In the genomic region with DNA sequence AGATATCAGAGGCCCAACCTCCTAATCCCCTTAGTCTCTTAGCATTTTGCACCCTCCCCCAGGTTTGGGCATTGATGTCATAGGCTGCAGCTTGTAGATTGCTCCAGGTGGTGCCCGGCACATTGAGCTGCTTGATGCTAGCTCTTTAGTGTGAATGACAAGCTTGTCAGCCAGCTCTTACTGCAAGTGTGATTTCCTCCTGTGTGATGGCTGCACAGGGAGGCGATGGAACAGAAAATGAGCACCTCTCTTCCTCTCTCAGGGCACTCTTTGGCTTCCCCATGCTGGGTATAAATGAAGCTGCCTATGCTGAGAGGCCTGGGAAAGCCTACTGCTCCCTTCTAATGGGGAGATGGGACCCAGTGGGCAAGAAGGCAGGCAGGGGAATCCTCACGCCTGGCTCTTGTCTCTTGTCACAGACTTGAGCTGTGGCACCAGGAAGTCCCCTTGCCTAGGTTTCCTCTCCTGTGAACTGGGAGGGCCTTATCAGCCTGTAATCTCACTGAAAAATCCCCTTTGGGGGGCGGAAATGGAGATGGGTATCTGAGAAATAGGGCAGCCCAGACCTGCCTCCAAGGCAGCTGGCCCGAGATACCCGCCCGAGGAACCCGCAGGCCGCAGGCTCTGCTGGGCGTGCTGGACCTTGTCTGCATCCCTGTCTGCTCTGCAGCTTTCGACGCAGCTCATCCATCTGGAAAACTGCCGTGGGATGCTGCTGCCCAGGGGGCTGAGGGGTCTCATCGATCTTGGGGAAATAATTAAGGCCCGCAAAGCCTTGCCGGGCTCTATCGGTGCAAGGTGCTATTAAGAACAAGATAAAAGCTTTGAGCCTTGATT, we compare ENCODE assay signal across 11 cellular contexts.
DNase-seq lines count a peak whose midpoint lies in the region; ATAC-seq, FAIRE-seq and TF ChIP-seq lines count a peak whose summit lies in the region.
"Had no signal": no experiment of that assay in that cellular context is flagged by ENCODE, and none has a peak within 500 bp of the region (broad histone marks: within the 10 kb centered on the region; RNA-seq: fewer than 3 reads in every experiment).

No MANE protein-coding gene starts in this region.

- no peak for TF ChIP-seq RAD21 in HepG2 (CRISPR knock-in tag; IDR thresholded peaks at IDR 0.05)

- H3K9ac ChIP-seq in endodermal cell (ENCODE audit: extremely low read depth, low read length, poor library complexity, severe bottlenecking), result no peak overlapping the region
- no peak overlapping the region for H3K9ac ChIP-seq in HepG2 (ENCODE audit: insufficient read depth, low read depth, low read length)

- H3K27me3 Mint-ChIP-seq in activated CD4-positive, alpha-beta memory T cell treated with anti-CD3 and anti-CD28 coated beads, Interleukin-2, amount 10 ng/mL, durations not matched to agents 7 days and 5 days, result no peaks in the 10 kb centered on the region
- H3K27me3 Mint-ChIP-seq in endodermal cell (ENCODE audit: insufficient read depth), result no peaks in the 10 kb centered on the region
- H3K27me3 Mint-ChIP-seq in stimulated activated naive CD8-positive, alpha-beta T cell treated with anti-CD3 and anti-CD28 coated beads, Interleukin-15, amount 100 ng/mL, for 72 hours, result no peaks in the 10 kb centered on the region

- H4K20me1 ChIP-seq in HepG2 (ENCODE audit: insufficient read depth, low read length), result no peaks in the 10 kb centered on the region

- H3K4me1 Mint-ChIP-seq in activated CD4-positive, alpha-beta memory T cell treated with anti-CD3 and anti-CD28 coated beads, Interleukin-2, amount 10 ng/mL, durations not matched to agents 7 days and 5 days, result peaks cover 37% of the 10 kb centered on the region
- peaks cover 35% of the 10 kb centered on the region for H3K4me1 Mint-ChIP-seq in endodermal cell
- peaks cover 72% of the 10 kb centered on the region for H3K4me1 Mint-ChIP-seq in stimulated activated naive CD8-positive, alpha-beta T cell treated with anti-CD3 and anti-CD28 coated beads, Interleukin-15, amount 100 ng/mL, for 72 hours

- peak overlapping the region; percentile 75 for H3K27ac Mint-ChIP-seq in activated CD4-positive, alpha-beta memory T cell treated with anti-CD3 and anti-CD28 coated beads, Interleukin-2, amount 10 ng/mL, durations not matched to agents 7 days and 5 days
- H3K27ac Mint-ChIP-seq in endodermal cell, result peak overlapping the region; percentile 32
- H3K27ac Mint-ChIP-seq in stimulated activated naive CD8-positive, alpha-beta T cell treated with anti-CD3 and anti-CD28 coated beads, Interleukin-15, amount 100 ng/mL, for 72 hours, result peak overlapping the region; percentile 79 to 85

- POLR2A ChIA-PET in activated CD4-positive, alpha-beta memory T cell treated with anti-CD3 and anti-CD28 coated beads, Interleukin-2, amount 10 ng/mL, durations not matched to agents 7 days and 5 days (lab: Charles Lee), result interaction anchor here (0.6 to 1.8 kb wide), 5 partner anchors 38 to 164 kb away, joined by 3 to 7 read pairs (median 4); no protein-coding TSS in a partner anchor
- POLR2A ChIA-PET in HepG2 (lab: Yijun Ruan, JAX), result no interaction called here

- no peak for TF ChIP-seq POLR2A in HepG2 (IDR thresholded peaks at IDR 0.05; ENCODE audit: insufficient read depth in 1 of 2, low read depth in 2 of 2, low read length in 2 of 2)

- no peak overlapping the region for H3K4me2 ChIP-seq in HepG2 (ENCODE audit: low read depth, low read length)
- H3K4me2 ChIP-seq: smooth muscle cell had no signal

- H2AFZ ChIP-seq in HepG2 (ENCODE audit: low read length), result no peak overlapping the region

- H3K36me3 ChIP-seq in endodermal cell (ENCODE audit: control insufficient read depth, insufficient read depth, low read length) (no peaks in the 10 kb centered on the region), HepG2 (replicated peaks in 1 of 2; ENCODE audit: control insufficient read depth in 1 of 2, insufficient read depth in 2 of 2, low read length in 2 of 2) (no peaks in the 10 kb centered on the region)

- BruUV-seq in HepG2 (replicated peaks; lab: Mats Ljungman, UMichigan), result no TSS peak

- H3K9me3 ChIP-seq in endodermal cell (ENCODE audit: control insufficient read depth, low read length) (no peaks in the 10 kb centered on the region), HepG2 (ENCODE audit: low read length) (no peaks in the 10 kb centered on the region)

- TF ChIP-seq EP300 in HepG2 (IDR thresholded peaks at IDR 0.05; ENCODE audit: low read depth in 2 of 2, low read length in 2 of 2), result no peak
- TF ChIP-seq EP300 in HepG2 (CRISPR knock-in tag; IDR thresholded peaks at IDR 0.05; ENCODE audit: borderline replicate concordance), result no peak

- no peak overlapping the region for H3K4me3 Mint-ChIP-seq in activated CD4-positive, alpha-beta memory T cell treated with anti-CD3 and anti-CD28 coated beads, Interleukin-2, amount 10 ng/mL, durations not matched to agents 7 days and 5 days
- H3K4me3 Mint-ChIP-seq in endodermal cell, result no peak overlapping the region
- peak overlapping the region; percentile 50 to 76 for H3K4me3 Mint-ChIP-seq in stimulated activated naive CD8-positive, alpha-beta T cell treated with anti-CD3 and anti-CD28 coated beads, Interleukin-15, amount 100 ng/mL, for 72 hours

- intact Hi-C loops in HepG2 (cut with micrococcal nuclease; ENCODE audit: unreplicated experiment), result no loop called here

- no peak for FAIRE-seq in HepG2 (lab: Jason Lieb, UNC)

- no peaks in the 10 kb centered on the region for H3K36me3 Mint-ChIP-seq in activated CD4-positive, alpha-beta memory T cell treated with anti-CD3 and anti-CD28 coated beads, Interleukin-2, amount 10 ng/mL, durations not matched to agents 7 days and 5 days (ENCODE audit: low read depth)
- H3K36me3 Mint-ChIP-seq in endodermal cell (ENCODE audit: low read depth), result no peaks in the 10 kb centered on the region

- peak; percentile 91 for ATAC-seq in stimulated activated naive CD8-positive, alpha-beta T cell treated with anti-CD3 and anti-CD28 coated beads, Interleukin-15, amount 100 ng/mL, for 72 hours
- no peak for ATAC-seq in HepG2

- H3K4me3 ChIP-seq in endodermal cell (ENCODE audit: low read length) (no peak overlapping the region), HepG2 (replicated peaks in 1 of 3; ENCODE audit: insufficient read depth in 1 of 3, low read depth in 2 of 3, low read length in 3 of 3) (no peak overlapping the region)
- H3K4me3 ChIP-seq: smooth muscle cell had no signal

- H3K27ac ChIP-seq in endodermal cell (ENCODE audit: low read depth, low read length), result no peak overlapping the region
- no peak overlapping the region for H3K27ac ChIP-seq in HepG2 (ENCODE audit: extremely low read length, insufficient read depth, low read length)

- H3K27me3 ChIP-seq in endodermal cell (ENCODE audit: control insufficient read depth, insufficient read depth, low read length, poor library complexity, severe bottlenecking), result no peaks in the 10 kb centered on the region
- H3K27me3 ChIP-seq in HepG2 (ENCODE audit: control insufficient read depth in 1 of 2, insufficient read depth in 2 of 2, low read length in 2 of 2), result peaks cover 0 to 19% of the 10 kb centered on the region in 2 experiments; a peak in 2 of 5 replicates

- TF ChIP-seq CTCF in endodermal cell (conservative IDR thresholded peaks at IDR 0.05), result no peak
- TF ChIP-seq CTCF in HepG2 (CRISPR knock-in tag; IDR thresholded peaks at IDR 0.05), result no peak

- H3K9me3 Mint-ChIP-seq in activated CD4-positive, alpha-beta memory T cell treated with anti-CD3 and anti-CD28 coated beads, Interleukin-2, amount 10 ng/mL, durations not matched to agents 7 days and 5 days, result no peaks in the 10 kb centered on the region
- no peaks in the 10 kb centered on the region for H3K9me3 Mint-ChIP-seq in endodermal cell
- peaks cover 0 to 4% of the 10 kb centered on the region in 2 donors for H3K9me3 Mint-ChIP-seq in stimulated activated naive CD8-positive, alpha-beta T cell treated with anti-CD3 and anti-CD28 coated beads, Interleukin-15, amount 100 ng/mL, for 72 hours

- in situ Hi-C loops in HepG2 (cut with HindIII; ENCODE audit: extremely low pct_ligation_motif_present, low pct_unique_long_range_greater_than_20kb), result no loop called here

- no peaks in the 10 kb centered on the region for H3K79me2 ChIP-seq in HepG2 (ENCODE audit: insufficient read depth, low read length)

- CTCF ChIA-PET in activated CD4-positive, alpha-beta memory T cell treated with anti-CD3 and anti-CD28 coated beads, Interleukin-2, amount 10 ng/mL, durations not matched to agents 7 days and 5 days (lab: Charles Lee), result interaction anchor here (0.7 kb wide), 1 partner anchor 367 kb away, joined by 4 read pairs; no protein-coding TSS in a partner anchor
- CTCF ChIA-PET in HepG2 (lab: Yijun Ruan, JAX; ENCODE audit: low intra/inter-chr PET ratio, low total read pairs), result no interaction called here

- H3K4me1 ChIP-seq in endodermal cell (ENCODE audit: control insufficient read depth, insufficient read depth, low read length) (peaks cover 10% of the 10 kb centered on the region), HepG2 (ENCODE audit: insufficient read depth, low read length) (no peaks in the 10 kb centered on the region)

- DNase-seq in NK-92 treated with Interleukin-12 subunit alpha and Interleukin-12 subunit beta, amount 100 ng/mL, for 24 hours (lab: John Stamatoyannopoulos, UW), result peak; percentile 8
- DNase-seq in NK-92 (lab: John Stamatoyannopoulos, UW; ENCODE audit: unreplicated experiment) (no peak), endodermal cell (peak; percentile 60), kidney tubule cell (ENCODE audit: low spot score) (no peak), HepG2 (ENCODE audit: low spot score) (no peak), NOMO-1 treated with dmso at 0.1 percent for 144 hours (lab: John Stamatoyannopoulos, UW; ENCODE audit: unreplicated experiment) (no peak)
- peak; percentile 39 for DNase-seq in activated CD4-positive, alpha-beta memory T cell treated with anti-CD3 and anti-CD28 coated beads, Interleukin-2, amount 10 ng/mL, durations not matched to agents 7 days and 5 days
- peak; percentile 43 to 61 for DNase-seq in stimulated activated naive CD8-positive, alpha-beta T cell treated with anti-CD3 and anti-CD28 coated beads, Interleukin-15, amount 100 ng/mL, for 72 hours
- DNase-seq: cerebellar nuclear complex, RPMI8226 had no signal

- whole genome bisulfite sequencing in endodermal cell (ENCODE audit: insufficient coverage in 1 of 2, insufficient read length in 1 of 2), 2 experiments, result 94 to 96% methylated on average over 16 to 17 of the region's 17 CpGs
- WGBS in HepG2 (ENCODE audit: low lambda C conversion rate), result 58% methylated on average over 16 of the region's 17 CpGs

TF ChIP-seq in HepG2, 621 proteins besides CTCF, POLR2A, EP300 and RAD21 (continues in another document):
- TF ChIP-seq, protein P1, sequence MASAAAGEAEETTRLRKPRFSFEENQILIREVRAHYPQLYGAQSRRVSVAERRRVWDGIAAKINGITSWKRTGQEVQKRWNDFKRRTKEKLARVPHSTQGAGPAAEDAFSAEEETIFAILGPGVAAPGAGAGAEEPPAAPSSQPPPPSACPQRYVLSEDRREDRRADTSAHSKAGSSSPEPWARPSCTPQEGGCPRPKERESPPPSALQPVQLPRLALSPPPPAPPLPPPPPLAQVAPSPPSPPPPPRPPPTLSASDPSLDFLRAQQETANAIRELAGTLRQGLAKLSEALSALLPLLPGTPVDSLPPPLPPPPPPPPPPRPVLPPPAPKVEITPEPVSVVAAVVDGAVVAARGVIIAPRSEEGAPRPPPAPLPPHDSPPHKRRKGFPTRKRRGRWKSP (CRISPR knock-in tag; IDR thresholded peaks at IDR 0.05), result no peak

Comparison
In these comparisons a context has a peak if more than half of its experiments do, and no peak if none do; other contexts are left out.
1. DNase-seq: peak in NK-92 treated with Interleukin-12 subunit alpha and Interleukin-12 subunit beta, amount 100 ng/mL, for 24 hours (single experiment), activated CD4-positive, alpha-beta memory T cell treated with anti-CD3 and anti-CD28 coated beads, Interleukin-2, amount 10 ng/mL, durations not matched to agents 7 days and 5 days (single experiment), endodermal cell (single experiment) and stimulated activated naive CD8-positive, alpha-beta T cell treated with anti-CD3 and anti-CD28 coated beads, Interleukin-15, amount 100 ng/mL, for 72 hours (2 of 2); none in NK-92 (single experiment), kidney tubule cell (single experiment), HepG2 (single experiment) and NOMO-1 treated with dmso at 0.1 percent for 144 hours (single experiment).
2. H3K27ac Mint-ChIP-seq: peak in every context shown above with its lines; median percentile 82 in stimulated activated naive CD8-positive, alpha-beta T cell treated with anti-CD3 and anti-CD28 coated beads, Interleukin-15, amount 100 ng/mL, for 72 hours; 75 in activated CD4-positive, alpha-beta memory T cell treated with anti-CD3 and anti-CD28 coated beads, Interleukin-2, amount 10 ng/mL, durations not matched to agents 7 days and 5 days; 32 in endodermal cell.
3. H3K4me3 Mint-ChIP-seq: peak in stimulated activated naive CD8-positive, alpha-beta T cell treated with anti-CD3 and anti-CD28 coated beads, Interleukin-15, amount 100 ng/mL, for 72 hours (2 of 2); none in activated CD4-positive, alpha-beta memory T cell treated with anti-CD3 and anti-CD28 coated beads, Interleukin-2, amount 10 ng/mL, durations not matched to agents 7 days and 5 days (single experiment) and endodermal cell (single experiment).